Comparison of ENCODE assay signal across 8 cellular contexts in the genomic region with DNA sequence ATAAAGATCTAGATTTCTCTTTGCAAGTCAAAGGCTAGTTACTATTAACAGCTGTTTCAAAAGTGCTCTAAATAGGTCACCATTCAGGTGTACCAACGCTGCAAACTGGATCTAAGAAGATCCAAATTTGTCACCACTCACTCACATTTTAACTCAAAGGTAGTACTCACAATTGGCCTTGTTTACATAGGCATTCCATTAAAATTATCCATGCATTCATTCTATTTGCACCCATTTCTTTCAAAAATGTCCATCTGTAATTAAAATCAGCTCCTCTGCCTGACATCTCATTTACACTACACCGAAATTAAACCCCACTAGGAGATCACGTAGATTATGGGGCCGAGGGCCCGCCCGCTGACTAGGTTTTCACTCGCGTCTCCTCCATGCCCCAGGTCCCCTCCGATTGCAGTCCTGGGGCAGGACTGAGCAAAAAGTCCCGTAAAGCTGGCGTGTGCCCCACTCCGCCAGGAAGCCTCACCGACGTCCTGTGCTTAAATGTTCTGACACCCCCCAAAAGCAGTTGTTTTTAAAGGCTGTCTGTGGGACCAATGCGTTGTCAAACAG. TPM values are rescaled to one million over a fixed set of nuclear protein-coding genes. Genes with fewer than 3 reads are reported as not detected.
DNase-seq lines count a peak whose midpoint lies in the region; ATAC-seq and TF ChIP-seq lines count a peak whose summit lies in the region.

No MANE protein-coding gene starts in this region.

- no peak for TF ChIP-seq RAD21 in liver (IDR thresholded peaks at IDR 0.05)

- WGBS in liver: 1% methylated on average over 15 of the region's 15 CpGs

- no peaks in the 10 kb centered on the region for H3K36me3 ChIP-seq in liver (ENCODE audit: control insufficient read depth in 4 of 4, insufficient read depth in 3 of 4, low read depth in 1 of 4, low read length in 3 of 4)
- H3K36me3 ChIP-seq in tibial artery: no peaks in the 10 kb centered on the region

- H3K4me3 ChIP-seq in liver (ENCODE audit: low read depth in 1 of 3, low read length in 3 of 3) (peak overlapping the region; percentile 64 to 98 (median 79)), tibial artery (peak overlapping the region; percentile 79 to 92)

- TF ChIP-seq CTCF in liver (IDR thresholded peaks at IDR 0.05; ENCODE audit: low read depth, low read length, missing input control) (no peak), tibial artery (IDR thresholded peaks at IDR 0.05) (no peak)

- ATAC-seq in GM21367 (IDR thresholded peaks at IDR 0.05; ENCODE audit: unreplicated experiment): peak; percentile 0

- H3K27ac ChIP-seq in angular gyrus (ENCODE audit: low read depth, low read length) (peak overlapping the region; percentile 67), liver (ENCODE audit: low read depth in 1 of 2, low read length in 2 of 2) (peak overlapping the region; percentile 87 to 97), tibial artery (peak overlapping the region; percentile 92 to 94)

- peak overlapping the region; percentile 75 to 76 for H3K9ac ChIP-seq in liver (ENCODE audit: low read depth in 1 of 2, low read length in 2 of 2)

- peak; percentile 7 for DNase-seq in NCI-H2029 treated with DMSO at 0.1 percent for 48 hours (lab: John Stamatoyannopoulos, UW)
- no peak for DNase-seq in NCI-H2029 (lab: John Stamatoyannopoulos, UW)
- peak; percentile 12 for DNase-seq in HT1080 (ENCODE audit: low read depth)
- DNase-seq in tibial artery: no peak
- no peak for DNase-seq in NCI-H128 (lab: John Stamatoyannopoulos, UW; ENCODE audit: unreplicated experiment)

- H3K27me3 ChIP-seq in liver (ENCODE audit: control insufficient read depth in 4 of 4, insufficient read depth in 4 of 4, low read length in 3 of 4): no peaks in the 10 kb centered on the region
- no peaks in the 10 kb centered on the region for H3K27me3 ChIP-seq in tibial artery

- intact Hi-C loops in tibial artery (cut with DNase I; ENCODE audit: low total_unique reads): loop anchor here (2.0 kb wide), 2 partner anchors 59 to 155 kb away; a partner anchor contains a TSS

- H3K9me3 ChIP-seq in liver (ENCODE audit: control insufficient read depth in 4 of 4, low read length in 3 of 4) (no peaks in the 10 kb centered on the region), tibial artery (no peaks in the 10 kb centered on the region)

- H3K4me1 ChIP-seq in liver (ENCODE audit: control insufficient read depth in 4 of 4, insufficient read depth in 4 of 4, low read length in 3 of 4) (peaks cover 6 to 20% (median 9%) of the 10 kb centered on the region in 4 donors), tibial artery (peaks cover 0 to 19% (median 3%) of the 10 kb centered on the region in 4 donors)

TF ChIP-seq in liver, 16 proteins besides CTCF, POLR2A, EP300 and RAD21:
- TF ChIP-seq FOXA2 (IDR thresholded peaks at IDR 0.05): peak; percentile 60
- no peak for TF ChIP-seq EGR1 (IDR thresholded peaks at IDR 0.05; ENCODE audit: low read depth in 2 of 2)
- TF ChIP-seq YY1 (IDR thresholded peaks at IDR 0.05): peak; percentile 11

RNA-seq across cellular contexts. Expression of a gene that starts 1.3 kb away (rescaled TPM):
- 14.0 and 25.4 TPM in 2 replicates for total RNA-seq in HT1080 (2014; rRNA removed; shearing (Covaris generic))
- polyA plus RNA-seq in HT1080 (2015; cell fraction: cytosol; rRNA removed): 23.3 and 24.9 TPM in 2 replicates
- 7.8 and 8.2 TPM in 2 replicates for polyA plus RNA-seq in HT1080 (2015; cell fraction: nucleus; rRNA removed)
- total RNA-seq in liver: 1 to 10 TPM; 3.9 to 8.8 TPM
- polyA plus RNA-seq in liver: 1 to 10 TPM; 5.0 to 5.2 TPM

RNA-seq across cellular contexts. Expression of a gene that starts 59.1 kb away (rescaled TPM):
- 18.9 and 23.8 TPM in 2 replicates for total RNA-seq in HT1080 (2014; rRNA removed; shearing (Covaris generic))
- polyA plus RNA-seq in HT1080 (2015; cell fraction: cytosol; rRNA removed): 18.4 and 20.4 TPM in 2 replicates
- 25.4 and 25.6 TPM in 2 replicates for polyA plus RNA-seq in HT1080 (2015; cell fraction: nucleus; rRNA removed)
- total RNA-seq in liver: 10 to 100 TPM; 14.2 to 15.1 TPM
- polyA plus RNA-seq in liver: 1 to 10 TPM; 7.2 to 7.7 TPM

Comparison
In these comparisons a context has a peak if more than half of its experiments do, and no peak if none do; other contexts are left out.
1. DNase-seq: peak in NCI-H2029 treated with DMSO at 0.1 percent for 48 hours (single experiment) and HT1080 (single experiment); none in NCI-H2029 (single experiment), tibial artery (0 of 2) and NCI-H128 (single experiment).
2. Peak in every context shown above with its lines, with median percentiles within 50 percentile points of each other: H3K27ac ChIP-seq.